Comparison of ENCODE assay signal across 14 cellular contexts in genomic region chr2:36528274-36528673, GRCh38.
DNase-seq lines count a peak whose midpoint lies in the region; ATAC-seq and TF ChIP-seq lines count a peak whose summit lies in the region.
"Had no signal": no experiment of that assay in that cellular context is flagged by ENCODE, and none has a peak within 500 bp of the region (broad histone marks: within the 10 kb centered on the region; RNA-seq: fewer than 3 reads in every experiment).

No MANE protein-coding gene starts in this region.

- no peak for TF ChIP-seq CTCF in GM20000 (IDR thresholded peaks at IDR 0.05; ENCODE audit: extremely low read depth, missing control alignments)
- TF ChIP-seq CTCF in KMS-11 (conservative IDR thresholded peaks at IDR 0.05; ENCODE audit: low read depth, low read length) = no peak
- TF ChIP-seq CTCF in adrenal gland (IDR thresholded peaks at IDR 0.05) = no peak
- no peak for TF ChIP-seq CTCF in suprapubic skin (IDR thresholded peaks at IDR 0.05)

- intact Hi-C loops in adrenal gland (cut with DNase I) = no loop called here

- TF ChIP-seq POLR2A in adrenal gland (IDR thresholded peaks at IDR 0.05) (no peak), suprapubic skin (IDR thresholded peaks at IDR 0.05) (no peak), erythroblast (IDR thresholded peaks at IDR 0.05; ENCODE audit: low read length) (no peak)

- DNase-seq in GM20000 (ENCODE audit: low spot score) (peak; percentile 29), T1000 (lab: John Stamatoyannopoulos, UW) (no peak), adrenal gland (no peak), suprapubic skin (ENCODE audit: low spot score in 2 of 2) (no peak), erythroblast (lab: John Stamatoyannopoulos, UW) (no peak)
- DNase-seq: foreskin keratinocyte, GF-D8, left ventricle myocardium inferior, NCI-H1694 treated with DMSO at 0.1 percent for 48 hours, OCI-M1, psoas muscle had no signal

- H3K9me3 ChIP-seq in adrenal gland (replicated peaks in 1 of 3) (no peaks in the 10 kb centered on the region), suprapubic skin (no peaks in the 10 kb centered on the region)
- H3K9me3 ChIP-seq: left ventricle myocardium inferior, psoas muscle had no signal

- ATAC-seq in GM18498 (IDR thresholded peaks at IDR 0.05; ENCODE audit: unreplicated experiment) (peak; percentile 89), HG02938 (IDR thresholded peaks at IDR 0.05; ENCODE audit: unreplicated experiment) (peak; percentile 78)
- ATAC-seq: foreskin keratinocyte had no signal

- H3K36me3 ChIP-seq in KMS-11 (ENCODE audit: insufficient read depth) = no peaks in the 10 kb centered on the region; the same call in 1 of the 2 replicates
- H3K36me3 ChIP-seq in adrenal gland (replicated peaks in 1 of 2) = peaks cover 0 to 2% of the 10 kb centered on the region in 2 donors
- peaks cover 25% of the 10 kb centered on the region for H3K36me3 ChIP-seq in suprapubic skin

- H2AFZ ChIP-seq in KMS-11 (ENCODE audit: low read depth) = no peak overlapping the region

- TF ChIP-seq EP300 in suprapubic skin (IDR thresholded peaks at IDR 0.05) = no peak

- H3K4me1 ChIP-seq in KMS-11 (ENCODE audit: low read depth, poor library complexity, severe bottlenecking) = peaks cover 28% of the 10 kb centered on the region
- no peaks in the 10 kb centered on the region for H3K4me1 ChIP-seq in adrenal gland (replicated peaks in 1 of 2)
- no peaks in the 10 kb centered on the region for H3K4me1 ChIP-seq in suprapubic skin
- H3K4me1 ChIP-seq: foreskin keratinocyte had no signal

- no peaks in the 10 kb centered on the region for H3K27me3 ChIP-seq in KMS-11 (ENCODE audit: insufficient read depth, low read depth)
- no peaks in the 10 kb centered on the region for H3K27me3 ChIP-seq in adrenal gland
- no peaks in the 10 kb centered on the region for H3K27me3 ChIP-seq in suprapubic skin
- H3K27me3 ChIP-seq: foreskin keratinocyte had no signal

- H3K9ac ChIP-seq in KMS-11 = no peak overlapping the region

- peak overlapping the region; percentile 55 for H3K4me2 ChIP-seq in KMS-11

- peak overlapping the region; percentile 9; the same call in 1 of the 2 replicates for H3K27ac ChIP-seq in KMS-11
- no peak overlapping the region for H3K27ac ChIP-seq in adrenal gland
- no peak overlapping the region for H3K27ac ChIP-seq in suprapubic skin
- H3K27ac ChIP-seq: foreskin keratinocyte, left ventricle myocardium inferior had no signal

- H3K4me3 ChIP-seq in KMS-11 (IDR thresholded peaks at IDR 0.05; ENCODE audit: insufficient read depth, low read depth, low read length) (peak overlapping the region; percentile 61), adrenal gland (no peak overlapping the region), suprapubic skin (no peak overlapping the region)
- H3K4me3 ChIP-seq: left ventricle myocardium inferior, psoas muscle had no signal

- 89 to 91% (median 90%) methylated on average over 4 of the region's 4 CpGs for WGBS in adrenal gland, 4 donors
- WGBS in suprapubic skin = 80% methylated on average over 4 of the region's 4 CpGs

- H4K20me1 ChIP-seq in KMS-11 (ENCODE audit: insufficient read depth) = no peaks in the 10 kb centered on the region

- H3K79me2 ChIP-seq in KMS-11 (ENCODE audit: insufficient read depth, low read depth) = no peaks in the 10 kb centered on the region
